41 cellular contexts compared by ENCODE assay signal in genomic region chr12:102880783-102881182, GRCh38. TPM values are rescaled to one million over a fixed set of nuclear protein-coding genes. Genes with fewer than 3 reads are reported as not detected.
"Had no signal": no experiment of that assay in that cellular context is flagged by ENCODE, and none has a peak within 500 bp of the region (broad histone marks: within the 10 kb centered on the region; RNA-seq: fewer than 3 reads in every experiment).

No MANE protein-coding gene starts in this region.

- H3K36me3 Mint-ChIP-seq: activated naive CD4-positive, alpha-beta T cell treated with anti-CD3 and anti-CD28 coated beads, Interleukin-2, amount 10 ng/mL, durations not matched to agents 7 days and 5 days; activated naive CD4-positive, alpha-beta T cell treated with anti-CD3 and anti-CD28 coated beads, Interleukin-2, amount 50 U/mL, for 24 hours; activated naive CD4-positive, alpha-beta T cell treated with anti-CD3 and anti-CD28 coated beads, Interleukin-2, amount 50 U/mL, for 72 hours; activated naive CD8-positive, alpha-beta T cell; activated naive CD8-positive, alpha-beta T cell treated with anti-CD3 and anti-CD28 coated beads for 36 hours; activated naive CD8-positive, alpha-beta T cell treated with anti-CD3 and anti-CD28 coated beads, Interleukin-2, amount 10 ng/mL, durations not matched to agents 7 days and 5 days; brain had no signal

- H3K4me3 Mint-ChIP-seq: activated naive CD4-positive, alpha-beta T cell treated with anti-CD3 and anti-CD28 coated beads for 36 hours; activated naive CD4-positive, alpha-beta T cell treated with anti-CD3 and anti-CD28 coated beads, Interleukin-2, amount 10 ng/mL, durations not matched to agents 7 days and 5 days; activated naive CD4-positive, alpha-beta T cell treated with anti-CD3 and anti-CD28 coated beads, Interleukin-2, amount 50 U/mL, for 24 hours; activated naive CD8-positive, alpha-beta T cell; activated naive CD8-positive, alpha-beta T cell treated with anti-CD3 and anti-CD28 coated beads for 36 hours; activated naive CD8-positive, alpha-beta T cell treated with anti-CD3 and anti-CD28 coated beads, Interleukin-2, amount 10 ng/mL, durations not matched to agents 7 days and 5 days; activated naive CD8-positive, alpha-beta T cell treated with anti-CD3 and anti-CD28 coated beads, Interleukin-2, amount 50 U/mL, for 24 hours; activated T-cell treated with anti-CD3 and anti-CD28 coated beads, Interleukin-2, amount 50 U/mL, for 24 hours; activated T-cell treated with anti-CD3 and anti-CD28 coated beads, Interleukin-2, amount 50 U/mL, for 4 hours; activated T-cell treated with anti-CD3 and anti-CD28 coated beads, Interleukin-2, amount 50 U/mL, for 72 hours; activated T-helper 1 cell treated with anti-CD3 and anti-CD28 coated beads, Interleukin-12 subunit alpha, Interleukin-12 subunit beta, Interleukin-2, Interleukin-4 antibody, amounts not matched to agents 30 ng/mL and 10 ng/mL and 1 ng/mL, durations not matched to agents 14 hours and 24 hours and 36 hours; activated T-helper 17 cell treated with anti-CD3 and anti-CD28 coated beads, Interleukin-2, amount 50 U/mL, for 72 hours; brain; central memory CD8-positive, alpha-beta T cell had no signal

- H3K27me3 ChIP-seq: ascending aorta, body of pancreas, brain microvascular endothelial cell, breast epithelium, cardiac muscle cell had no signal

- H3K9me3 Mint-ChIP-seq: activated naive CD4-positive, alpha-beta T cell treated with anti-CD3 and anti-CD28 coated beads for 36 hours; activated naive CD4-positive, alpha-beta T cell treated with anti-CD3 and anti-CD28 coated beads, Interleukin-2, amount 10 ng/mL, durations not matched to agents 7 days and 5 days; activated naive CD4-positive, alpha-beta T cell treated with anti-CD3 and anti-CD28 coated beads, Interleukin-2, amount 50 U/mL, for 24 hours; activated naive CD4-positive, alpha-beta T cell treated with anti-CD3 and anti-CD28 coated beads, Interleukin-2, amount 50 U/mL, for 72 hours; activated naive CD8-positive, alpha-beta T cell treated with anti-CD3 and anti-CD28 coated beads for 36 hours; activated naive CD8-positive, alpha-beta T cell treated with anti-CD3 and anti-CD28 coated beads, Interleukin-2, amount 10 ng/mL, durations not matched to agents 7 days and 5 days; activated naive CD8-positive, alpha-beta T cell treated with anti-CD3 and anti-CD28 coated beads, Interleukin-2, amount 50 U/mL, for 24 hours; activated T-cell treated with anti-CD3 and anti-CD28 coated beads, Interleukin-2, amount 50 U/mL, for 24 hours; activated T-cell treated with anti-CD3 and anti-CD28 coated beads, Interleukin-2, amount 50 U/mL, for 4 hours; activated T-cell treated with anti-CD3 and anti-CD28 coated beads, Interleukin-2, amount 50 U/mL, for 72 hours; activated T-helper 1 cell treated with anti-CD3 and anti-CD28 coated beads, Interleukin-12 subunit alpha, Interleukin-12 subunit beta, Interleukin-2, Interleukin-4 antibody, amounts not matched to agents 30 ng/mL and 10 ng/mL and 1 ng/mL, durations not matched to agents 14 hours and 24 hours and 36 hours; activated T-helper 17 cell treated with anti-CD3 and anti-CD28 coated beads, Interleukin-2, amount 50 U/mL, for 72 hours; activated T-helper 2 cell treated with anti-CD3 and anti-CD28 coated beads, Interferon-gamma antibody, Interleukin-2, Interleukin-4, amounts not matched to agents 10 μg/mL and 5 μg/mL and 100 μg/mL, durations not matched to agents 14 hours and 24 hours and 36 hours; central memory CD8-positive, alpha-beta T cell had no signal

- H3K4me1 Mint-ChIP-seq: activated naive CD4-positive, alpha-beta T cell treated with anti-CD3 and anti-CD28 coated beads, Interleukin-2, amount 10 ng/mL, durations not matched to agents 7 days and 5 days; activated naive CD4-positive, alpha-beta T cell treated with anti-CD3 and anti-CD28 coated beads, Interleukin-2, amount 50 U/mL, for 24 hours; activated naive CD8-positive, alpha-beta T cell treated with anti-CD3 and anti-CD28 coated beads, Interleukin-2, amount 50 U/mL, for 24 hours; activated T-helper 17 cell treated with anti-CD3 and anti-CD28 coated beads, Interleukin-2, amount 50 U/mL, for 72 hours; central memory CD8-positive, alpha-beta T cell had no signal

- ATAC-seq: activated naive CD4-positive, alpha-beta T cell treated with anti-CD3 and anti-CD28 coated beads, Interleukin-2, amount 50 U/mL, for 72 hours; activated naive CD8-positive, alpha-beta T cell treated with anti-CD3 and anti-CD28 coated beads, Interleukin-2, amount 50 U/mL, for 24 hours; activated T-cell treated with anti-CD3 and anti-CD28 coated beads, Interleukin-2, amount 50 U/mL, for 4 hours; activated T-cell treated with anti-CD3 and anti-CD28 coated beads, Interleukin-2, amount 50 U/mL, for 72 hours; activated T-helper 17 cell treated with anti-CD3 and anti-CD28 coated beads, Interleukin-2, amount 50 U/mL, for 72 hours; body of pancreas had no signal

- DNase-seq: activated effector memory CD4-positive, alpha-beta T cell treated with anti-CD3 and anti-CD28 coated beads, Interleukin-2, amount 50 U/mL, for 16 hours; activated effector memory CD4-positive, alpha-beta T cell treated with Interleukin-2 at 50 U/mL for 16 hours; activated gamma-delta T cell; activated gamma-delta T cell treated with Interleukin-2 at 50 U/mL for 16 hours; activated naive CD4-positive, alpha-beta T cell; activated naive CD4-positive, alpha-beta T cell treated with anti-CD3 and anti-CD28 coated beads for 36 hours; activated naive CD4-positive, alpha-beta T cell treated with anti-CD3 and anti-CD28 coated beads, Interleukin-2, amount 10 ng/mL, durations not matched to agents 7 days and 5 days; activated naive CD4-positive, alpha-beta T cell treated with anti-CD3 and anti-CD28 coated beads, Interleukin-2, amount 50 U/mL, for 16 hours; activated naive CD4-positive, alpha-beta T cell treated with Interleukin-2 at 50 U/mL for 16 hours; activated naive CD8-positive, alpha-beta T cell treated with anti-CD3 and anti-CD28 coated beads for 36 hours; activated naive CD8-positive, alpha-beta T cell treated with anti-CD3 and anti-CD28 coated beads, Interleukin-2, amount 10 ng/mL, durations not matched to agents 7 days and 5 days; activated naive CD8-positive, alpha-beta T cell treated with anti-CD3 and anti-CD28 coated beads, Interleukin-2, amount 50 U/mL, for 24 hours; activated T-cell treated with anti-CD3 and anti-CD28 coated beads, Interleukin-2, amount 50 U/mL, for 24 hours; activated T-cell treated with anti-CD3 and anti-CD28 coated beads, Interleukin-2, amount 50 U/mL, for 4 hours; activated T-cell treated with anti-CD3 and anti-CD28 coated beads, Interleukin-2, amount 50 U/mL, for 48 hours; activated T-cell treated with anti-CD3 and anti-CD28 coated beads, Interleukin-2, amount 50 U/mL, for 72 hours; adrenal gland; amniotic stem cell; amygdala; anterior cingulate cortex; aorta; body of pancreas; brain microvascular endothelial cell; caudate nucleus; central memory CD4-positive, alpha-beta T cell; cerebellar nuclear complex had no signal

- H3K27ac Mint-ChIP-seq: activated naive CD4-positive, alpha-beta T cell treated with anti-CD3 and anti-CD28 coated beads for 36 hours; activated naive CD4-positive, alpha-beta T cell treated with anti-CD3 and anti-CD28 coated beads, Interleukin-2, amount 10 ng/mL, durations not matched to agents 7 days and 5 days; activated naive CD4-positive, alpha-beta T cell treated with anti-CD3 and anti-CD28 coated beads, Interleukin-2, amount 50 U/mL, for 24 hours; activated naive CD4-positive, alpha-beta T cell treated with anti-CD3 and anti-CD28 coated beads, Interleukin-2, amount 50 U/mL, for 72 hours; activated naive CD8-positive, alpha-beta T cell; activated naive CD8-positive, alpha-beta T cell treated with anti-CD3 and anti-CD28 coated beads for 36 hours; activated naive CD8-positive, alpha-beta T cell treated with anti-CD3 and anti-CD28 coated beads, Interleukin-2, amount 10 ng/mL, durations not matched to agents 7 days and 5 days; activated naive CD8-positive, alpha-beta T cell treated with anti-CD3 and anti-CD28 coated beads, Interleukin-2, amount 50 U/mL, for 24 hours; activated T-cell treated with anti-CD3 and anti-CD28 coated beads, Interleukin-2, amount 50 U/mL, for 24 hours; activated T-cell treated with anti-CD3 and anti-CD28 coated beads, Interleukin-2, amount 50 U/mL, for 72 hours; activated T-helper 1 cell treated with anti-CD3 and anti-CD28 coated beads, Interleukin-12 subunit alpha, Interleukin-12 subunit beta, Interleukin-2, Interleukin-4 antibody, amounts not matched to agents 30 ng/mL and 10 ng/mL and 1 ng/mL, durations not matched to agents 14 hours and 24 hours and 36 hours; activated T-helper 17 cell treated with anti-CD3 and anti-CD28 coated beads, Interleukin-2, amount 50 U/mL, for 72 hours; activated T-helper 2 cell treated with anti-CD3 and anti-CD28 coated beads, Interferon-gamma antibody, Interleukin-2, Interleukin-4, amounts not matched to agents 10 μg/mL and 5 μg/mL and 100 μg/mL, durations not matched to agents 14 hours and 24 hours and 36 hours; brain had no signal

- H3K4me3 ChIP-seq: adrenal gland, ascending aorta, body of pancreas, breast epithelium, cardiac muscle cell had no signal

- H3K9me3 ChIP-seq: adrenal gland, ascending aorta, body of pancreas, breast epithelium had no signal

- H3K27ac ChIP-seq: adrenal gland, ascending aorta, body of pancreas, brain microvascular endothelial cell, breast epithelium, cardiac muscle cell had no signal

- H3K36me3 ChIP-seq: adrenal gland, ascending aorta, brain microvascular endothelial cell, breast epithelium, cardiac muscle cell had no signal

- H3K4me1 ChIP-seq: adrenal gland, ascending aorta, breast epithelium had no signal

RNA-seq across cellular contexts. Expression of gene PAH, which starts 36.3 kb away (rescaled TPM):
- total RNA-seq: activated naive CD4-positive, alpha-beta T cell treated with anti-CD3 and anti-CD28 coated beads for 36 hours; activated naive CD8-positive, alpha-beta T cell treated with anti-CD3 and anti-CD28 coated beads for 36 hours; activated naive CD8-positive, alpha-beta T cell treated with anti-CD3 and anti-CD28 coated beads, Interleukin-2, amount 10 ng/mL, durations not matched to agents 7 days and 5 days; activated T-helper 1 cell treated with anti-CD3 and anti-CD28 coated beads, Interleukin-12 subunit alpha, Interleukin-12 subunit beta, Interleukin-2, Interleukin-4 antibody, amounts not matched to agents 30 ng/mL and 10 ng/mL and 1 ng/mL, durations not matched to agents 14 hours and 24 hours and 36 hours; activated T-helper 2 cell treated with anti-CD3 and anti-CD28 coated beads, Interferon-gamma antibody, Interleukin-2, Interleukin-4, amounts not matched to agents 10 μg/mL and 5 μg/mL and 100 μg/mL, durations not matched to agents 14 hours and 24 hours and 36 hours; aorta; ascending aorta; astrocyte; bronchial epithelial cell; cardiac septum; chondrocyte had no signal
